ENCODE assay signal across 9 cellular contexts in genomic region chr9:83023151-83023550, GRCh38. TPM values are rescaled to one million over a fixed set of nuclear protein-coding genes. Genes with fewer than 3 reads are reported as not detected.
"Had no signal": no experiment of that assay in that cellular context is flagged by ENCODE, and none has a peak within 500 bp of the region (broad histone marks: within the 10 kb centered on the region; RNA-seq: fewer than 3 reads in every experiment).

No MANE protein-coding gene starts in this region.

- DNase-seq: GDM1, GF-D8 had no signal

- H3K4me3 ChIP-seq: GM12878 had no signal

- FAIRE-seq: G401.6, GM12878, GM12891, GM12892, GM18507, GM19239 had no signal

RNA-seq across cellular contexts. Expression of gene RASEF, which starts 39.8 kb away (rescaled TPM):
- total RNA-seq: G401 had no signal
